In the genomic region with DNA sequence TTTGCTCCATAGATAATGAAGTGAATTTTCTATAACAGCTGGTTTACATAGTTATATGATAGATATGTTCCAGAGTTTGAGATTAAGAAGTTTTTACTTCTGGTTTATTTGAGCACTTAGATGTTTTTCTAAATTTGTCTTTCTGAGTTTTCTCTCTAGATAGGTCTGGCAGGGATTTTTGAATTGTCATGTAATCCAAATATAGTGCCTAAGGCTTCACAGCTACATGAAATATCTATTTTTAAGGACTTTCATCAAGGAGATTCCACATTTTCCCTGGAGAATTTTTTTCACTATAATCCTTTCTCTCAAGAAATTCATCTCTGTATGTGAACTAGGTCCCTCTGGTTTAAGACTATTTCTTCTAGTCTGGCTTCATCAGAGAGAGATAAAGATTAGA, we compare ENCODE assay signal across 27 cellular contexts. TPM values are rescaled to one million over a fixed set of nuclear protein-coding genes. Genes with fewer than 3 reads are reported as not detected.
DNase-seq lines count a peak whose midpoint lies in the region; ATAC-seq, FAIRE-seq and TF ChIP-seq lines count a peak whose summit lies in the region.
"Had no signal": no experiment of that assay in that cellular context is flagged by ENCODE, and none has a peak within 500 bp of the region (broad histone marks: within the 10 kb centered on the region; RNA-seq: fewer than 3 reads in every experiment).

No MANE protein-coding gene starts in this region.

- H3K27ac ChIP-seq in heart right ventricle (peak overlapping the region in 6 of 10 donors; percentile 9 to 52 (median 35)), right atrium auricular region (peak overlapping the region in 1 of 2 donors; percentile 38), esophagus muscularis mucosa (replicated peaks in 1 of 4) (peak overlapping the region; percentile 7 to 44 (median 24))
- H3K27ac ChIP-seq: BLaER1 had no signal

- no peaks in the 10 kb centered on the region for H3K36me3 ChIP-seq in heart right ventricle
- H3K36me3 ChIP-seq in right atrium auricular region = no peaks in the 10 kb centered on the region
- H3K36me3 ChIP-seq in esophagus muscularis mucosa = no peaks in the 10 kb centered on the region
- H3K36me3 ChIP-seq: BE2C had no signal

- intact Hi-C loops in heart right ventricle (cut with DNase I) (no loop called here), esophagus muscularis mucosa (cut with DNase I) (no loop called here)

- TF ChIP-seq CTCF in heart right ventricle (IDR thresholded peaks at IDR 0.05) (no peak), right atrium auricular region (IDR thresholded peaks at IDR 0.05) (no peak), esophagus muscularis mucosa (IDR thresholded peaks at IDR 0.05) (no peak)

- peaks cover 0 to 50% (median 8%) of the 10 kb centered on the region in 9 donors for H3K4me1 ChIP-seq in heart right ventricle
- H3K4me1 ChIP-seq in right atrium auricular region = no peaks in the 10 kb centered on the region
- peaks cover 8 to 48% (median 38%) of the 10 kb centered on the region in 4 donors for H3K4me1 ChIP-seq in esophagus muscularis mucosa
- H3K4me1 ChIP-seq: BLaER1 had no signal

- TF ChIP-seq EP300 in esophagus muscularis mucosa (IDR thresholded peaks at IDR 0.05) = no peak

- H3K9me3 ChIP-seq in heart right ventricle (no peaks in the 10 kb centered on the region), right atrium auricular region (no peaks in the 10 kb centered on the region), esophagus muscularis mucosa (no peaks in the 10 kb centered on the region)
- H3K9me3 ChIP-seq: BE2C, BLaER1 had no signal

- ATAC-seq in heart right ventricle = peak in 3 of 8 donors; percentile 41 to 57 (median 54)
- ATAC-seq: GM12878 had no signal

- no peak for TF ChIP-seq POLR2A in esophagus muscularis mucosa (IDR thresholded peaks at IDR 0.05; ENCODE audit: low read depth)

- no peak for DNase-seq in heart right ventricle
- no peak for DNase-seq in right atrium auricular region (ENCODE audit: low spot score)
- no peak for DNase-seq in esophagus muscularis mucosa (ENCODE audit: extremely low spot score)
- DNase-seq in superior temporal gyrus (ENCODE audit: extremely low spot score) = peak; percentile 51
- no peak for DNase-seq in NCI-H1092 treated with DMSO at 0.1 percent for 48 hours (lab: John Stamatoyannopoulos, UW)
- DNase-seq in NCI-H226 = no peak
- DNase-seq: 8988T; ACHN; BE2C; C1 segment of cervical spinal cord; CD4-positive, alpha-beta memory T cell; CD4-positive, CD25-positive, alpha-beta regulatory T cell; CD8-positive, alpha-beta memory T cell; COR-L47; DMS 273 treated with DMSO at 0.1 percent for 48 hours; DMS153; DMS53; DMS79; DND-41; EL; GDM1 had no signal

- H3K27me3 ChIP-seq in heart right ventricle = no peaks in the 10 kb centered on the region
- no peaks in the 10 kb centered on the region for H3K27me3 ChIP-seq in right atrium auricular region
- H3K27me3 ChIP-seq in esophagus muscularis mucosa = no peaks in the 10 kb centered on the region
- H3K27me3 ChIP-seq: BE2C, BLaER1 had no signal

- H3K4me3 ChIP-seq in heart right ventricle = no peak overlapping the region
- H3K4me3 ChIP-seq in right atrium auricular region = no peak overlapping the region
- H3K4me3 ChIP-seq in esophagus muscularis mucosa = no peak overlapping the region
- H3K4me3 ChIP-seq: BLaER1, GM12878 had no signal

- peak; percentile 33 for FAIRE-seq in islet of Langerhans (lab: Jason Lieb, UNC)
- FAIRE-seq: A204.1, GM12878, GM12892, GM18507 had no signal

RNA-seq across cellular contexts. Expression of a gene that starts 12.0 kb away (rescaled TPM):
- total RNA-seq in heart right ventricle (10 to 100 TPM; 35.5 to 55.5 (median 38.8) TPM), right atrium auricular region (10 to 100 TPM; 23.8 to 47.4 TPM), esophagus muscularis mucosa (10 to 100 TPM; 30.8 to 88.1 (median 52.7) TPM)
- polyA plus RNA-seq in heart right ventricle = 1 to 10 TPM; 4.4 to 6.9 TPM
